ENCODE assay signal across 8 cellular contexts in genomic region chr14:21917699-21918436, GRCh38.
DNase-seq lines count a peak whose midpoint lies in the region; ATAC-seq and TF ChIP-seq lines count a peak whose summit lies in the region.

No MANE protein-coding gene starts in this region.

- CTCF ChIA-PET in activated CD8-positive, alpha-beta T cell treated with anti-CD3 and anti-CD28 coated beads, Interleukin-2, amount 10 ng/mL, durations not matched to agents 7 days and 5 days (lab: Charles Lee) = interaction anchor here (0.6 to 9.2 kb wide), 57 partner anchors 10 to 921 kb away, joined by 3 to 99 read pairs (median 4); partner anchors contain the start of gene DAD1

- peaks cover 15% of the 10 kb centered on the region for H3K36me3 Mint-ChIP-seq in activated CD8-positive, alpha-beta T cell treated with anti-CD3 and anti-CD28 coated beads, Interleukin-2, amount 10 ng/mL, durations not matched to agents 7 days and 5 days (ENCODE audit: low read depth)
- no peaks in the 10 kb centered on the region for H3K36me3 Mint-ChIP-seq in natural killer cell treated with Interleukin-12 subunit alpha and Interleukin-12 subunit beta and Interleukin-15 and Interleukin-18, amount 100 ng/mL, for 72 hours
- no peaks in the 10 kb centered on the region for H3K36me3 Mint-ChIP-seq in type B pancreatic cell

- no peaks in the 10 kb centered on the region for H3K27me3 Mint-ChIP-seq in activated CD8-positive, alpha-beta T cell treated with anti-CD3 and anti-CD28 coated beads, Interleukin-2, amount 10 ng/mL, durations not matched to agents 7 days and 5 days (ENCODE audit: low read depth)
- H3K27me3 Mint-ChIP-seq in natural killer cell treated with Interleukin-12 subunit alpha and Interleukin-12 subunit beta and Interleukin-15 and Interleukin-18, amount 100 ng/mL, for 72 hours = no peaks in the 10 kb centered on the region
- H3K27me3 Mint-ChIP-seq in type B pancreatic cell = peaks cover 23% of the 10 kb centered on the region

- peak; percentile 61 for ATAC-seq in GM21528 (IDR thresholded peaks at IDR 0.05; ENCODE audit: low FRiP score, unreplicated experiment)
- peak; percentile 65 for ATAC-seq in activated CD8-positive, alpha-beta T cell treated with anti-CD3 and anti-CD28 coated beads, Interleukin-2, amount 10 ng/mL, durations not matched to agents 7 days and 5 days
- ATAC-seq in natural killer cell treated with Interleukin-12 subunit alpha and Interleukin-12 subunit beta and Interleukin-15 and Interleukin-18, amount 100 ng/mL, for 72 hours = peak; percentile 62 to 65
- ATAC-seq in GM21515 (IDR thresholded peaks at IDR 0.05; ENCODE audit: unreplicated experiment) = no peak

- TF ChIP-seq CTCF in type B pancreatic cell (conservative IDR thresholded peaks at IDR 0.05) = peak; percentile 86

- DNase-seq in DMS114 treated with DMSO at 0.1 percent for 48 hours (lab: John Stamatoyannopoulos, UW; ENCODE audit: unreplicated experiment) (peak; percentile 37), NCI-H2171 treated with DMSO at 0.1 percent for 48 hours (lab: John Stamatoyannopoulos, UW) (peak; percentile 74), epithelial cell of prostate (ENCODE audit: low read depth, low spot score) (peak; percentile 76), type B pancreatic cell (ENCODE audit: extremely low spot score, unreplicated experiment) (no peak)
- DNase-seq in activated CD8-positive, alpha-beta T cell treated with anti-CD3 and anti-CD28 coated beads, Interleukin-2, amount 10 ng/mL, durations not matched to agents 7 days and 5 days = peak; percentile 84
- DNase-seq in natural killer cell treated with Interleukin-12 subunit alpha and Interleukin-12 subunit beta and Interleukin-15 and Interleukin-18, amount 100 ng/mL, for 72 hours (ENCODE audit: low spot score) = peak; percentile 69

- H3K9me3 Mint-ChIP-seq in activated CD8-positive, alpha-beta T cell treated with anti-CD3 and anti-CD28 coated beads, Interleukin-2, amount 10 ng/mL, durations not matched to agents 7 days and 5 days (ENCODE audit: insufficient read depth) = peaks cover 16% of the 10 kb centered on the region
- no peaks in the 10 kb centered on the region for H3K9me3 Mint-ChIP-seq in natural killer cell treated with Interleukin-12 subunit alpha and Interleukin-12 subunit beta and Interleukin-15 and Interleukin-18, amount 100 ng/mL, for 72 hours
- H3K9me3 Mint-ChIP-seq in type B pancreatic cell = no peaks in the 10 kb centered on the region

- H3K4me1 Mint-ChIP-seq in activated CD8-positive, alpha-beta T cell treated with anti-CD3 and anti-CD28 coated beads, Interleukin-2, amount 10 ng/mL, durations not matched to agents 7 days and 5 days (ENCODE audit: low read depth) = peaks cover 73% of the 10 kb centered on the region
- peaks cover 23 to 51% of the 10 kb centered on the region in 2 donors for H3K4me1 Mint-ChIP-seq in natural killer cell treated with Interleukin-12 subunit alpha and Interleukin-12 subunit beta and Interleukin-15 and Interleukin-18, amount 100 ng/mL, for 72 hours (ENCODE audit: low read depth in 2 of 2)
- peaks cover 4% of the 10 kb centered on the region for H3K4me1 Mint-ChIP-seq in type B pancreatic cell (ENCODE audit: unreplicated experiment)

- H3K27ac Mint-ChIP-seq in activated CD8-positive, alpha-beta T cell treated with anti-CD3 and anti-CD28 coated beads, Interleukin-2, amount 10 ng/mL, durations not matched to agents 7 days and 5 days = peak overlapping the region; percentile 81
- peak overlapping the region; percentile 22 to 60 for H3K27ac Mint-ChIP-seq in natural killer cell treated with Interleukin-12 subunit alpha and Interleukin-12 subunit beta and Interleukin-15 and Interleukin-18, amount 100 ng/mL, for 72 hours
- H3K27ac Mint-ChIP-seq in type B pancreatic cell = no peak overlapping the region

- peak overlapping the region; percentile 78 for H3K4me3 Mint-ChIP-seq in activated CD8-positive, alpha-beta T cell treated with anti-CD3 and anti-CD28 coated beads, Interleukin-2, amount 10 ng/mL, durations not matched to agents 7 days and 5 days
- H3K4me3 Mint-ChIP-seq in natural killer cell treated with Interleukin-12 subunit alpha and Interleukin-12 subunit beta and Interleukin-15 and Interleukin-18, amount 100 ng/mL, for 72 hours = peak overlapping the region; percentile 67
- no peak overlapping the region for H3K4me3 Mint-ChIP-seq in type B pancreatic cell

- no peak overlapping the region for H3K27ac ChIP-seq in epithelial cell of prostate

- POLR2A ChIA-PET in activated CD8-positive, alpha-beta T cell treated with anti-CD3 and anti-CD28 coated beads, Interleukin-2, amount 10 ng/mL, durations not matched to agents 7 days and 5 days (lab: Charles Lee) = interaction anchor here (0.6 to 2.9 kb wide), 13 partner anchors 16 to 652 kb away, joined by 3 to 15 read pairs (median 4); no protein-coding TSS in a partner anchor
